Comparison of ENCODE assay signal across 12 cellular contexts in genomic region chr12:46179693-46180452, GRCh38.
DNase-seq lines count a peak whose midpoint lies in the region; ATAC-seq lines count a peak whose summit lies in the region.
"Had no signal": no experiment of that assay in that cellular context is flagged by ENCODE, and none has a peak within 500 bp of the region (broad histone marks: within the 10 kb centered on the region; RNA-seq: fewer than 3 reads in every experiment).

No MANE protein-coding gene starts in this region.

- H3K36me3 ChIP-seq in Karpas-422 (ENCODE audit: insufficient read depth, low read length), result peaks cover 5% of the 10 kb centered on the region

- H3K9me2 ChIP-seq in Karpas-422 (replicated peaks; ENCODE audit: insufficient read depth, low read length), result no peaks in the 10 kb centered on the region

- no peaks in the 10 kb centered on the region for H3K9me3 ChIP-seq in Karpas-422 (ENCODE audit: low read length)

- no peaks in the 10 kb centered on the region for H3K9me3 Mint-ChIP-seq in activated T-cell treated with anti-CD3 and anti-CD28 coated beads, Interleukin-2, amount 50 U/mL, for 24 hours
- H3K9me3 Mint-ChIP-seq in stimulated activated naive B cell treated with anti-CD40 and anti-IgM and Interleukin-4, amounts not matched to agents 10 μg/mL and 1 μg/mL and 100 μg/mL, for 72 hours, result peaks cover 0 to 9% of the 10 kb centered on the region in 2 donors

- H3K36me3 Mint-ChIP-seq in activated T-cell treated with anti-CD3 and anti-CD28 coated beads, Interleukin-2, amount 50 U/mL, for 24 hours (ENCODE audit: low read depth), result peaks cover 36% of the 10 kb centered on the region
- H3K36me3 Mint-ChIP-seq in stimulated activated naive B cell treated with anti-CD40 and anti-IgM and Interleukin-4, amounts not matched to agents 10 μg/mL and 1 μg/mL and 100 μg/mL, for 72 hours, result peaks cover 30 to 39% of the 10 kb centered on the region in 2 donors

- H3K27ac ChIP-seq in Karpas-422 (ENCODE audit: low read length), result no peak overlapping the region
- H3K27ac ChIP-seq: cardiac muscle cell had no signal

- H3K27me3 Mint-ChIP-seq in activated T-cell treated with anti-CD3 and anti-CD28 coated beads, Interleukin-2, amount 50 U/mL, for 24 hours, result no peaks in the 10 kb centered on the region
- no peaks in the 10 kb centered on the region for H3K27me3 Mint-ChIP-seq in stimulated activated naive B cell treated with anti-CD40 and anti-IgM and Interleukin-4, amounts not matched to agents 10 μg/mL and 1 μg/mL and 100 μg/mL, for 72 hours
- H3K27me3 Mint-ChIP-seq: activated CD8-positive, alpha-beta memory T cell treated with anti-CD3 and anti-CD28 coated beads, Interleukin-2, amount 10 ng/mL, durations not matched to agents 7 days and 5 days had no signal

- H3K27ac Mint-ChIP-seq in activated T-cell treated with anti-CD3 and anti-CD28 coated beads, Interleukin-2, amount 50 U/mL, for 24 hours, result peak overlapping the region; percentile 0
- H3K27ac Mint-ChIP-seq in stimulated activated naive B cell treated with anti-CD40 and anti-IgM and Interleukin-4, amounts not matched to agents 10 μg/mL and 1 μg/mL and 100 μg/mL, for 72 hours, result peak overlapping the region; percentile 81
- H3K27ac Mint-ChIP-seq: activated CD8-positive, alpha-beta memory T cell treated with anti-CD3 and anti-CD28 coated beads, Interleukin-2, amount 10 ng/mL, durations not matched to agents 7 days and 5 days had no signal

- peak; percentile 44 for ATAC-seq in HG02642 (IDR thresholded peaks at IDR 0.05; ENCODE audit: poor library complexity, unreplicated experiment)
- ATAC-seq in stimulated activated naive B cell treated with anti-CD40 and anti-IgM and Interleukin-4, amounts not matched to agents 10 μg/mL and 1 μg/mL and 100 μg/mL, for 72 hours (replicated peaks), result peak; percentile 35 to 52
- ATAC-seq: activated CD8-positive, alpha-beta memory T cell treated with anti-CD3 and anti-CD28 coated beads, Interleukin-2, amount 10 ng/mL, durations not matched to agents 7 days and 5 days had no signal

- DNase-seq in activated T-cell treated with anti-CD3 and anti-CD28 coated beads, Interleukin-2, amount 50 U/mL, for 24 hours, result no peak
- DNase-seq in activated T-cell treated with anti-CD3 and anti-CD28 coated beads, Interleukin-2, amount 50 U/mL, for 1 hour, result no peak
- DNase-seq in Karpas-422, result peak; percentile 84
- DNase-seq in stimulated activated naive B cell treated with anti-CD40 and anti-IgM and Interleukin-4, amounts not matched to agents 10 μg/mL and 1 μg/mL and 100 μg/mL, for 72 hours, result no peak
- no peak for DNase-seq in stimulated activated CD4-positive, alpha-beta T cell treated with anti-CD3 and anti-CD28 coated beads, Interleukin-15, amount 100 ng/mL, for 24 hours
- DNase-seq in kidney tubule cell (ENCODE audit: low spot score), result no peak
- no peak for DNase-seq in DMS53 treated with DMSO at 0.1 percent for 48 hours (lab: John Stamatoyannopoulos, UW; ENCODE audit: unreplicated experiment)
- DNase-seq: activated CD8-positive, alpha-beta memory T cell treated with anti-CD3 and anti-CD28 coated beads, Interleukin-2, amount 10 ng/mL, durations not matched to agents 7 days and 5 days; mesenchymal stem cell; NCI-H2227 treated with DMSO at 0.1 percent for 48 hours had no signal

- H2AFZ ChIP-seq in Karpas-422 (ENCODE audit: low read length), result no peak overlapping the region

- peaks cover 24% of the 10 kb centered on the region for H4K20me1 ChIP-seq in Karpas-422 (ENCODE audit: insufficient read depth, low read depth, low read length)

- H3K4me3 Mint-ChIP-seq in activated T-cell treated with anti-CD3 and anti-CD28 coated beads, Interleukin-2, amount 50 U/mL, for 24 hours, result no peak overlapping the region
- peak overlapping the region; percentile 46 to 53 for H3K4me3 Mint-ChIP-seq in stimulated activated naive B cell treated with anti-CD40 and anti-IgM and Interleukin-4, amounts not matched to agents 10 μg/mL and 1 μg/mL and 100 μg/mL, for 72 hours
- H3K4me3 Mint-ChIP-seq: activated CD8-positive, alpha-beta memory T cell treated with anti-CD3 and anti-CD28 coated beads, Interleukin-2, amount 10 ng/mL, durations not matched to agents 7 days and 5 days had no signal

- no peak overlapping the region for H3K4me3 ChIP-seq in Karpas-422 (ENCODE audit: low read length)
- H3K4me3 ChIP-seq: cardiac muscle cell had no signal

- peak overlapping the region; percentile 61 for H3K4me2 ChIP-seq in Karpas-422 (ENCODE audit: low read depth, low read length, poor library complexity, severe bottlenecking)

- H3K27me3 ChIP-seq in Karpas-422 (ENCODE audit: low read length), result no peaks in the 10 kb centered on the region
- H3K27me3 ChIP-seq: cardiac muscle cell had no signal

- no peak overlapping the region for H3K9ac ChIP-seq in Karpas-422 (ENCODE audit: low read length)

- peaks cover 48% of the 10 kb centered on the region for H3K4me1 ChIP-seq in Karpas-422 (ENCODE audit: low read length)

- H3K79me2 ChIP-seq in Karpas-422 (ENCODE audit: low read length), result no peaks in the 10 kb centered on the region

- H3K4me1 Mint-ChIP-seq in activated T-cell treated with anti-CD3 and anti-CD28 coated beads, Interleukin-2, amount 50 U/mL, for 24 hours (ENCODE audit: low read depth), result peaks cover 54% of the 10 kb centered on the region
- peaks cover 46 to 88% of the 10 kb centered on the region in 2 donors for H3K4me1 Mint-ChIP-seq in stimulated activated naive B cell treated with anti-CD40 and anti-IgM and Interleukin-4, amounts not matched to agents 10 μg/mL and 1 μg/mL and 100 μg/mL, for 72 hours
